In genomic region chr1:3479511-3480368, GRCh38 we compare ENCODE assay signal across 29 cellular contexts. TPM values are rescaled to one million over a fixed set of nuclear protein-coding genes. Genes with fewer than 3 reads are reported as not detected.
"Had no signal": no experiment of that assay in that cellular context is flagged by ENCODE, and none has a peak within 500 bp of the region (broad histone marks: within the 10 kb centered on the region; RNA-seq: fewer than 3 reads in every experiment).

No MANE protein-coding gene starts in this region.

- H3K27me3 ChIP-seq: breast epithelium, pancreas, thyroid gland, upper lobe of left lung, vagina had no signal

- ATAC-seq: activated CD4-positive, alpha-beta T cell treated with anti-CD3 and anti-CD28 coated beads for 36 hours; activated naive CD4-positive, alpha-beta T cell treated with anti-CD3 and anti-CD28 coated beads, Interleukin-2, amount 50 U/mL, for 72 hours; activated T-cell treated with anti-CD3 and anti-CD28 coated beads, Interleukin-2, amount 50 U/mL, for 72 hours; left cardiac atrium; pancreas had no signal

- H3K27ac ChIP-seq: breast epithelium, pancreas, prostate gland, sigmoid colon, thyroid gland, upper lobe of left lung, vagina had no signal

- FAIRE-seq: endometrium, frontal cortex, keratinocyte, pancreas had no signal

- H3K27me3 Mint-ChIP-seq: activated CD4-positive, alpha-beta T cell treated with anti-CD3 and anti-CD28 coated beads for 36 hours had no signal

- H3K27ac Mint-ChIP-seq: activated CD4-positive, alpha-beta T cell treated with anti-CD3 and anti-CD28 coated beads for 36 hours; activated naive CD4-positive, alpha-beta T cell treated with anti-CD3 and anti-CD28 coated beads, Interleukin-2, amount 50 U/mL, for 72 hours; activated T-cell treated with anti-CD3 and anti-CD28 coated beads, Interleukin-2, amount 50 U/mL, for 72 hours; dendritic cell treated with granulocyte-macrophage colony-stimulating factor and Interleukin-4, amounts not matched to agents 40 ng/mL and 50 ng/mL, for 4 days; nephron progenitor cell had no signal

- H3K4me3 Mint-ChIP-seq: activated CD4-positive, alpha-beta T cell treated with anti-CD3 and anti-CD28 coated beads for 36 hours; activated T-cell treated with anti-CD3 and anti-CD28 coated beads, Interleukin-2, amount 50 U/mL, for 72 hours; dendritic cell treated with granulocyte-macrophage colony-stimulating factor and Interleukin-4, amounts not matched to agents 40 ng/mL and 50 ng/mL, for 4 days; nephron progenitor cell had no signal

- DNase-seq: activated CD4-positive, alpha-beta T cell treated with anti-CD3 and anti-CD28 coated beads for 36 hours; activated CD4-positive, CD25-positive, alpha-beta regulatory T cell; activated naive CD4-positive, alpha-beta T cell; activated T-cell treated with anti-CD3 and anti-CD28 coated beads for 4 hours; activated T-cell treated with anti-CD3 and anti-CD28 coated beads, Interleukin-2, amount 50 U/mL, for 72 hours; central memory CD4-positive, alpha-beta T cell; effector CD8-positive, alpha-beta T cell; glutamatergic neuron; left cardiac atrium; nephron progenitor cell; pancreas; retina; sigmoid colon; stimulated activated CD4-positive, alpha-beta T cell treated with anti-CD3 and anti-CD28 coated beads, Interleukin-15, amount 100 ng/mL, for 24 hours; stimulated activated CD4-positive, alpha-beta T cell treated with anti-CD3 and anti-CD28 coated beads, Interleukin-2, amount 100 ng/mL, for 24 hours; stimulated activated naive CD4-positive, alpha-beta T cell; thyroid gland had no signal

- H3K4me2 ChIP-seq: smooth muscle cell had no signal

- H3K9me3 Mint-ChIP-seq: activated naive CD4-positive, alpha-beta T cell treated with anti-CD3 and anti-CD28 coated beads, Interleukin-2, amount 50 U/mL, for 72 hours; activated T-cell treated with anti-CD3 and anti-CD28 coated beads, Interleukin-2, amount 50 U/mL, for 72 hours; dendritic cell treated with granulocyte-macrophage colony-stimulating factor and Interleukin-4, amounts not matched to agents 40 ng/mL and 50 ng/mL, for 4 days; nephron progenitor cell had no signal

- H3K36me3 ChIP-seq: breast epithelium, pancreas, prostate gland, sigmoid colon, thyroid gland, upper lobe of left lung, vagina had no signal

- H3K4me1 Mint-ChIP-seq: activated CD4-positive, alpha-beta T cell treated with anti-CD3 and anti-CD28 coated beads for 36 hours; nephron progenitor cell had no signal

- H3K9me3 ChIP-seq: breast epithelium, pancreas, prostate gland, sigmoid colon, thyroid gland, upper lobe of left lung, vagina had no signal

- H3K4me1 ChIP-seq: breast epithelium, pancreas, prostate gland, sigmoid colon, thyroid gland had no signal

- H3K4me3 ChIP-seq: breast epithelium, pancreas, prostate gland, sigmoid colon, smooth muscle cell, thyroid gland, upper lobe of left lung, vagina had no signal

- H3K36me3 Mint-ChIP-seq: activated naive CD4-positive, alpha-beta T cell treated with anti-CD3 and anti-CD28 coated beads, Interleukin-2, amount 50 U/mL, for 72 hours had no signal

RNA-seq across cellular contexts. Expression of gene ARHGEF16, which starts 25.3 kb away (rescaled TPM):
- total RNA-seq: activated CD4-positive, alpha-beta T cell treated with anti-CD3 and anti-CD28 coated beads for 36 hours; frontal cortex; myocyte; T-helper 1 cell treated with Interleukin-12 subunit alpha and Interleukin-12 subunit beta and Interleukin-4 antibody, amounts not matched to agents 30 ng/mL and 1 ng/mL, for 36 hours had no signal
